11 cellular contexts compared by ENCODE assay signal in genomic region chr2:101961287-101962242, GRCh38. TPM values are rescaled to one million over a fixed set of nuclear protein-coding genes. Genes with fewer than 3 reads are reported as not detected.
A peak's percentile ranks its signal among the peaks of the same experiment; 100 is the strongest.
DNase-seq lines count a peak whose midpoint lies in the region; ATAC-seq and TF ChIP-seq lines count a peak whose summit lies in the region.
"Had no signal": no experiment of that assay in that cellular context is flagged by ENCODE, and none has a peak within 500 bp of the region (broad histone marks: within the 10 kb centered on the region; RNA-seq: fewer than 3 reads in every experiment).

No MANE protein-coding gene starts in this region.

- no peak overlapping the region for H3K4me3 ChIP-seq in astrocyte of the spinal cord (ENCODE audit: low read depth, low read length)

- H3K36me3 Mint-ChIP-seq in effector memory CD8-positive, alpha-beta T cell (ENCODE audit: insufficient read depth) = peaks cover 4% of the 10 kb centered on the region
- H3K36me3 Mint-ChIP-seq in activated CD8-positive, alpha-beta memory T cell treated with anti-CD3 and anti-CD28 coated beads, Interleukin-2, amount 10 ng/mL, durations not matched to agents 7 days and 5 days = peaks cover 3% of the 10 kb centered on the region

- no peaks in the 10 kb centered on the region for H3K4me1 Mint-ChIP-seq in effector memory CD8-positive, alpha-beta T cell (ENCODE audit: low read depth in 2 of 2)
- H3K4me1 Mint-ChIP-seq in activated CD8-positive, alpha-beta memory T cell treated with anti-CD3 and anti-CD28 coated beads, Interleukin-2, amount 10 ng/mL, durations not matched to agents 7 days and 5 days = no peaks in the 10 kb centered on the region

- H3K27ac Mint-ChIP-seq in effector memory CD8-positive, alpha-beta T cell = no peak overlapping the region
- H3K27ac Mint-ChIP-seq in activated CD8-positive, alpha-beta memory T cell treated with anti-CD3 and anti-CD28 coated beads, Interleukin-2, amount 10 ng/mL, durations not matched to agents 7 days and 5 days = no peak overlapping the region
- H3K27ac Mint-ChIP-seq: activated CD8-positive, alpha-beta T cell treated with anti-CD3 and anti-CD28 coated beads, Interleukin-2, amount 10 ng/mL, durations not matched to agents 7 days and 5 days had no signal

- H3K4me3 Mint-ChIP-seq in effector memory CD8-positive, alpha-beta T cell = no peak overlapping the region
- no peak overlapping the region for H3K4me3 Mint-ChIP-seq in activated CD8-positive, alpha-beta memory T cell treated with anti-CD3 and anti-CD28 coated beads, Interleukin-2, amount 10 ng/mL, durations not matched to agents 7 days and 5 days
- H3K4me3 Mint-ChIP-seq: activated CD8-positive, alpha-beta T cell treated with anti-CD3 and anti-CD28 coated beads, Interleukin-2, amount 10 ng/mL, durations not matched to agents 7 days and 5 days had no signal

- in situ Hi-C loops in astrocyte of the spinal cord (cut with HindIII; ENCODE audit: low sequenced_read_pairs) = no loop called here

- peaks cover 6 to 16% of the 10 kb centered on the region in 2 donors for H3K27me3 Mint-ChIP-seq in effector memory CD8-positive, alpha-beta T cell
- peaks cover 8% of the 10 kb centered on the region for H3K27me3 Mint-ChIP-seq in activated CD8-positive, alpha-beta memory T cell treated with anti-CD3 and anti-CD28 coated beads, Interleukin-2, amount 10 ng/mL, durations not matched to agents 7 days and 5 days

- peak; percentile 8 for TF ChIP-seq CTCF in astrocyte of the spinal cord (IDR thresholded peaks at IDR 0.05; ENCODE audit: low read depth, low read length)

- ATAC-seq in GM18519 (IDR thresholded peaks at IDR 0.05; ENCODE audit: low FRiP score, unreplicated experiment) (no peak), GM19452 (IDR thresholded peaks at IDR 0.05; ENCODE audit: unreplicated experiment) (no peak)
- no peak for ATAC-seq in effector memory CD8-positive, alpha-beta T cell (replicated peaks)
- ATAC-seq in activated CD8-positive, alpha-beta memory T cell treated with anti-CD3 and anti-CD28 coated beads, Interleukin-2, amount 10 ng/mL, durations not matched to agents 7 days and 5 days = no peak
- ATAC-seq: activated CD8-positive, alpha-beta T cell treated with anti-CD3 and anti-CD28 coated beads, Interleukin-2, amount 10 ng/mL, durations not matched to agents 7 days and 5 days had no signal

- H3K9me3 Mint-ChIP-seq in effector memory CD8-positive, alpha-beta T cell = no peaks in the 10 kb centered on the region
- peaks cover 12% of the 10 kb centered on the region for H3K9me3 Mint-ChIP-seq in activated CD8-positive, alpha-beta memory T cell treated with anti-CD3 and anti-CD28 coated beads, Interleukin-2, amount 10 ng/mL, durations not matched to agents 7 days and 5 days (ENCODE audit: low read depth)

- CTCF ChIA-PET in activated CD8-positive, alpha-beta memory T cell treated with anti-CD3 and anti-CD28 coated beads, Interleukin-2, amount 10 ng/mL, durations not matched to agents 7 days and 5 days (lab: Charles Lee) = no interaction called here

- peak; percentile 64 for DNase-seq in ELF-1 (ENCODE audit: low read depth, low spot score)
- peak; percentile 91 for DNase-seq in astrocyte of the spinal cord (ENCODE audit: low read depth, low spot score)
- peak; percentile 67 for DNase-seq in hepatic stellate cell (ENCODE audit: low spot score)
- peak; percentile 63 for DNase-seq in putamen (ENCODE audit: low spot score)
- no peak for DNase-seq in effector memory CD8-positive, alpha-beta T cell
- DNase-seq in activated CD8-positive, alpha-beta memory T cell treated with anti-CD3 and anti-CD28 coated beads, Interleukin-2, amount 10 ng/mL, durations not matched to agents 7 days and 5 days = no peak
- DNase-seq: activated CD8-positive, alpha-beta T cell treated with anti-CD3 and anti-CD28 coated beads, Interleukin-2, amount 10 ng/mL, durations not matched to agents 7 days and 5 days; NCI-H187 had no signal

RNA-seq across cellular contexts. Expression of gene IL1R2, which starts 30.2 kb away (rescaled TPM):
- total RNA-seq in activated CD8-positive, alpha-beta memory T cell treated with anti-CD3 and anti-CD28 coated beads, Interleukin-2, amount 10 ng/mL, durations not matched to agents 7 days and 5 days = under 1 TPM in 1 of 2 experiments, not detected in 1; 0.88 TPM
- total RNA-seq: activated CD8-positive, alpha-beta T cell treated with anti-CD3 and anti-CD28 coated beads, Interleukin-2, amount 10 ng/mL, durations not matched to agents 7 days and 5 days; H1 had no signal

Comparison
In these comparisons a context has a peak if more than half of its experiments do, and no peak if none do; other contexts are left out.
1. DNase-seq: peak in ELF-1 (single experiment), astrocyte of the spinal cord (single experiment), hepatic stellate cell (single experiment) and putamen (single experiment); none in effector memory CD8-positive, alpha-beta T cell (0 of 3) and activated CD8-positive, alpha-beta memory T cell treated with anti-CD3 and anti-CD28 coated beads, Interleukin-2, amount 10 ng/mL, durations not matched to agents 7 days and 5 days (single experiment).